ENCODE assay signal across 22 cellular contexts in genomic region chr5:152335461-152335860, GRCh38.
"Had no signal": no experiment of that assay in that cellular context is flagged by ENCODE, and none has a peak within 500 bp of the region (broad histone marks: within the 10 kb centered on the region; RNA-seq: fewer than 3 reads in every experiment).

No MANE protein-coding gene starts in this region.

- ATAC-seq: activated naive CD4-positive, alpha-beta T cell treated with anti-CD3 and anti-CD28 coated beads, Interleukin-2, amount 50 U/mL, for 72 hours; activated T-helper 17 cell treated with anti-CD3 and anti-CD28 coated beads, Interleukin-2, amount 50 U/mL, for 72 hours; left ventricle myocardium superior; natural killer cell; right cardiac atrium; stimulated activated naive CD8-positive, alpha-beta T cell treated with anti-CD3 and anti-CD28 coated beads, Interleukin-15, Interleukin-2, amounts not matched to agents 100 U/mL and 50 U/mL, for 24 hours had no signal

- H3K27me3 ChIP-seq: ovary, tibial artery had no signal

- DNase-seq: activated CD4-positive, alpha-beta T cell treated with anti-CD3 and anti-CD28 coated beads, Interleukin-2, amount 50 U/mL, for 1 hour; activated CD4-positive, CD25-positive, alpha-beta regulatory T cell treated with anti-CD3 and anti-CD28 coated beads, Interleukin-2, amount 50 U/mL, for 72 hours; activated T-cell treated with anti-CD3 and anti-CD28 coated beads, Interleukin-2, amount 50 U/mL, for 1 hour; aorta; central memory CD4-positive, alpha-beta T cell; dermis blood vessel endothelial cell; effector CD8-positive, alpha-beta T cell; erythroblast; foreskin melanocyte; hippocampal formation; left ventricle myocardium superior; mammary epithelial cell; midbrain; natural killer cell; ovary; right cardiac atrium; stimulated activated CD4-positive, alpha-beta T cell treated with anti-CD3 and anti-CD28 coated beads, Interleukin-4, amount 100 ng/mL, for 24 hours; stimulated activated naive CD8-positive, alpha-beta T cell treated with anti-CD3 and anti-CD28 coated beads, Interleukin-15, Interleukin-2, amounts not matched to agents 100 U/mL and 50 U/mL, for 24 hours; tibial artery had no signal

- H3K9me3 ChIP-seq: ovary, tibial artery had no signal

- H3K4me3 ChIP-seq: ovary, tibial artery had no signal

- H3K4me1 ChIP-seq: tibial artery had no signal

- H3K36me3 ChIP-seq: ovary, tibial artery had no signal

- H3K27ac ChIP-seq: ovary, tibial artery, VCaP had no signal
